In the genomic region with DNA sequence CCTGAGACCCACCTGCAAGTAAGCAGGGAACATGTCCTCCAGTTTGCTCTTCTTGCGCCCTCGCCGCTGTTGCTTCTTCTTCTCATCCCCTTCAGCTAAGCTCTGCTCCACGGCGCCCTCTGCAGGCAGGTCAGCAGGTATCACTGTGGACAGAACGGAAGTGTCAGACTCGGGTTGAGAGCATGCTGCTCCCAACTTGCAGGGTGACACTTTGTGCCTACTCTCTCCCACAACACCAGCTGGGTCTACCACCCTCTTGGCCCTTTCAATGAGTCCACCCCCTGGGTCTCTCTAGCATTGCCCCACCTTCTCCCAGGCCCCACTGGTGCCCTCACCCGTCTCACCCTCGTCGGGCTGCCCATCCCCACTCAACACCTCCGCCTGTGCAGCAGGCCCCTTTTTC, we compare ENCODE assay signal across 9 cellular contexts. TPM values are rescaled to one million over a fixed set of nuclear protein-coding genes. Genes with fewer than 3 reads are reported as not detected.
DNase-seq lines count a peak whose midpoint lies in the region; ATAC-seq, FAIRE-seq and TF ChIP-seq lines count a peak whose summit lies in the region.
"Had no signal": no experiment of that assay in that cellular context is flagged by ENCODE, and none has a peak within 500 bp of the region (broad histone marks: within the 10 kb centered on the region; RNA-seq: fewer than 3 reads in every experiment).

No MANE protein-coding gene starts in this region.

- H3K9ac ChIP-seq in DND-41 (ENCODE audit: low read depth, low read length): no peak overlapping the region
- no peak overlapping the region for H3K9ac ChIP-seq in kidney (ENCODE audit: low read length in 2 of 2)

- DNase-seq in DND-41: peak; percentile 76
- DNase-seq in MG63: peak; percentile 45
- DNase-seq in brain microvascular endothelial cell: peak; percentile 25
- DNase-seq in kidney: peak; percentile 83
- peak; percentile 45 to 71 (median 53) for DNase-seq in stimulated activated CD4-positive, alpha-beta T cell treated with anti-CD3 and anti-CD28 coated beads, TNF-alpha, amount 100 ng/mL, for 1 hour (ENCODE audit: low read depth in 3 of 3, low spot score in 1 of 3)
- no peak for DNase-seq in SHP77 treated with DMSO at 0.1 percent for 48 hours (lab: John Stamatoyannopoulos, UW)

- no peak overlapping the region for H3K27ac ChIP-seq in DND-41 (ENCODE audit: low read length)
- no peak overlapping the region for H3K27ac ChIP-seq in VCaP
- H3K27ac ChIP-seq in brain microvascular endothelial cell: no peak overlapping the region
- no peak overlapping the region for H3K27ac ChIP-seq in kidney (ENCODE audit: low read depth in 2 of 2, low read length in 2 of 2)

- no peak for FAIRE-seq in kidney (lab: Jason Lieb, UNC)
- FAIRE-seq: TTC549 had no signal

- TF ChIP-seq CTCF in DND-41 (IDR thresholded peaks at IDR 0.05; ENCODE audit: borderline replicate concordance, extremely low read depth, low read length, poor library complexity, severe bottlenecking) (peak; percentile 89), VCaP (conservative IDR thresholded peaks at IDR 0.05) (peak; percentile 80), brain microvascular endothelial cell (IDR thresholded peaks at IDR 0.05; ENCODE audit: low read depth, low read length, missing control alignments) (peak; percentile 84), kidney (IDR thresholded peaks at IDR 0.05; ENCODE audit: borderline replicate concordance, extremely low read depth, insufficient read depth) (peak; percentile 42)

- H3K9me3 ChIP-seq in DND-41 (ENCODE audit: insufficient read depth, low read length, severe bottlenecking): no peaks in the 10 kb centered on the region
- no peaks in the 10 kb centered on the region for H3K9me3 ChIP-seq in MG63
- H3K9me3 ChIP-seq in kidney (ENCODE audit: control insufficient read depth in 1 of 2, low read length in 2 of 2): no peaks in the 10 kb centered on the region

- peaks cover 98% of the 10 kb centered on the region for H3K36me3 ChIP-seq in DND-41 (ENCODE audit: insufficient read depth, low read length)
- H3K36me3 ChIP-seq in MG63: peaks cover 82% of the 10 kb centered on the region
- H3K36me3 ChIP-seq in brain microvascular endothelial cell (replicated peaks): peaks cover 89% of the 10 kb centered on the region
- H3K36me3 ChIP-seq in kidney (ENCODE audit: control insufficient read depth in 1 of 2, insufficient read depth in 2 of 2, low read length in 2 of 2): peaks cover 55 to 80% of the 10 kb centered on the region in 2 donors

- in situ Hi-C loops in brain microvascular endothelial cell (cut with HindIII; ENCODE audit: low pct_ligation_motif_present, low sequenced_read_pairs): no loop called here

- H3K4me1 ChIP-seq in DND-41 (ENCODE audit: insufficient read depth, low read length) (no peaks in the 10 kb centered on the region), kidney (ENCODE audit: control insufficient read depth in 1 of 2, insufficient read depth in 1 of 2, low read depth in 1 of 2, low read length in 2 of 2) (no peaks in the 10 kb centered on the region)

- no peak overlapping the region for H2AFZ ChIP-seq in DND-41 (ENCODE audit: low read depth, low read length)

- H3K4me3 ChIP-seq in DND-41 (ENCODE audit: low read depth in 1 of 2, low read length in 2 of 2) (no peak overlapping the region), MG63 (no peak overlapping the region), brain microvascular endothelial cell (ENCODE audit: low read depth, low read length) (no peak overlapping the region), kidney (ENCODE audit: low read length in 2 of 2) (no peak overlapping the region)

- H4K20me1 ChIP-seq in DND-41 (ENCODE audit: insufficient read depth, low read length): peaks cover 48% of the 10 kb centered on the region

- H3K27me3 ChIP-seq in DND-41 (ENCODE audit: insufficient read depth, low read length, poor library complexity) (no peaks in the 10 kb centered on the region), MG63 (no peaks in the 10 kb centered on the region), brain microvascular endothelial cell (replicated peaks) (no peaks in the 10 kb centered on the region)

- H3K79me2 ChIP-seq in DND-41 (ENCODE audit: insufficient read depth, low read length): peaks cover 8% of the 10 kb centered on the region

- intact Hi-C loops in kidney (cut with DNase I): no loop called here

- ATAC-seq in DND-41 (ENCODE audit: insufficient read depth, low read depth) (peak; percentile 84), GM18519 (IDR thresholded peaks at IDR 0.05; ENCODE audit: low FRiP score, unreplicated experiment) (no peak)

- no peak overlapping the region for H3K4me2 ChIP-seq in DND-41 (ENCODE audit: insufficient read depth, low read length)

RNA-seq across cellular contexts. Expression of a gene that starts 16.7 kb away (rescaled TPM):
- total RNA-seq in MG63 (2014; rRNA removed; shearing (Covaris generic); ENCODE audit: low replicate concordance): 8.6 and 11.7 TPM in 2 replicates
- total RNA-seq in kidney: 89.9 TPM
- polyA plus RNA-seq in kidney (ENCODE audit: insufficient read depth, low read depth, low replicate concordance): 5.0 TPM

RNA-seq across cellular contexts. Expression of a gene that starts 25.3 kb away (rescaled TPM):
- total RNA-seq in MG63 (2014; rRNA removed; shearing (Covaris generic); ENCODE audit: low replicate concordance): 76.4 and 102 TPM in 2 replicates
- total RNA-seq in kidney: 57.1 TPM
- polyA plus RNA-seq in kidney (ENCODE audit: insufficient read depth, low read depth, low replicate concordance): 58.4 TPM

RNA-seq across cellular contexts. Expression of a gene that starts 25.9 kb away (rescaled TPM):
- total RNA-seq in MG63 (2014; rRNA removed; shearing (Covaris generic); ENCODE audit: low replicate concordance): 0.16 TPM in 1 of 2 replicates, not detected in the other
- total RNA-seq in kidney: 0.69 TPM
- 0.52 TPM for polyA plus RNA-seq in kidney (ENCODE audit: insufficient read depth, low read depth, low replicate concordance)

RNA-seq across cellular contexts. Expression of a gene that starts 44.7 kb away (rescaled TPM):
- 0.13 TPM in 1 of 2 replicates, not detected in the other for total RNA-seq in MG63 (2014; rRNA removed; shearing (Covaris generic); ENCODE audit: low replicate concordance)
- not detected for total RNA-seq in kidney
- 27.0 TPM for polyA plus RNA-seq in kidney (ENCODE audit: insufficient read depth, low read depth, low replicate concordance)

RNA-seq across cellular contexts. Expression of a gene that starts 50.7 kb away (rescaled TPM):
- not detected in 2 replicates for total RNA-seq in MG63 (2014; rRNA removed; shearing (Covaris generic); ENCODE audit: low replicate concordance)
- 1.6 TPM for total RNA-seq in kidney
- 0.54 TPM for polyA plus RNA-seq in kidney (ENCODE audit: insufficient read depth, low read depth, low replicate concordance)
